24 cellular contexts compared by ENCODE assay signal in the genomic region with DNA sequence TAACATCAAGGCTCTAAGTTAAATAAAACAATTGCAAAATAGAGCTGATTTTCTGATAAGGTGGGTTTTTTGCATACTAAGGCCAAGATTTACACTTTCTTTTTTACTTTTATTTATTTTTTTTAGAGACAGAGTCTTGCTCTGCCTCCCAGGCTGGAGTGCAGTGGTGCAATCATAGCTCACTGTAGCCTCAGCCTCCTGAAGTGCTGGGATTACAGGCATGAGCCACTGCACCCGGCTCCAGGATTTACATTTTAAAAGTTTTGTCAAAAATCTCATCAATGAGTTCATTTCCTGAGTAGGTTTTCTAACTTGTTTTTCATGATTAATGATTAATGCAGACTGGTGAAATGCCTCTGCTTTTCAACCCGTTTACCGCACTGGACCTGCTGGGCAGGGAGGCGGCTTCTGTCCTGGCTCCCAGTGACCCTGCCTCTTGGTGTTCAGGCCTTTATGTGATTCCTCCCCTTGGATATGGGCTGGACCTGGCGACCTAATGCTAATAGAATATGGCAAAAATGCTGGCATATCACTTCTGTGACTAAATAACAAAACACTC.
"Had no signal": no experiment of that assay in that cellular context is flagged by ENCODE, and none has a peak within 500 bp of the region (broad histone marks: within the 10 kb centered on the region; RNA-seq: fewer than 3 reads in every experiment).

No MANE protein-coding gene starts in this region.

- H3K27me3 ChIP-seq: adrenal gland, ascending aorta, brain microvascular endothelial cell, dorsolateral prefrontal cortex, gastroesophageal sphincter, left lung, vagina had no signal

- H3K9me3 ChIP-seq: adrenal gland, ascending aorta, esophagus squamous epithelium, gastroesophageal sphincter, heart left ventricle, left lung, psoas muscle, vagina had no signal

- DNase-seq: activated CD4-positive, alpha-beta T cell treated with anti-CD3 and anti-CD28 coated beads for 1 hour; activated CD4-positive, alpha-beta T cell treated with anti-CD3 and anti-CD28 coated beads, Interleukin-2, amount 50 U/mL, for 1 hour; activated CD8-positive, alpha-beta T cell treated with anti-CD3 and anti-CD28 coated beads, Interleukin-2, amount 10 ng/mL, durations not matched to agents 7 days and 5 days; adrenal gland; brain microvascular endothelial cell; dorsolateral prefrontal cortex; esophagus squamous epithelium; heart left ventricle; left lung; natural killer cell; psoas muscle; right cardiac atrium; small intestine; stimulated activated CD4-positive, alpha-beta T cell treated with anti-CD3 and anti-CD28 coated beads, Interleukin-2, amount 100 ng/mL, for 24 hours; T-helper 1 cell; trophoblast cell had no signal

- ATAC-seq: activated CD8-positive, alpha-beta T cell treated with anti-CD3 and anti-CD28 coated beads, Interleukin-2, amount 10 ng/mL, durations not matched to agents 7 days and 5 days; activated naive CD4-positive, alpha-beta T cell treated with anti-CD3 and anti-CD28 coated beads, Interleukin-2, amount 50 U/mL, for 72 hours; gastroesophageal sphincter; heart left ventricle; left lung; natural killer cell; psoas muscle; right cardiac atrium; stimulated activated memory B cell treated with anti-CD40 and anti-IgM and Interleukin-4, amounts not matched to agents 10 μg/mL and 1 μg/mL and 100 μg/mL, for 72 hours had no signal

- H3K27ac ChIP-seq: adrenal gland, ascending aorta, brain microvascular endothelial cell, dorsolateral prefrontal cortex, esophagus squamous epithelium, gastroesophageal sphincter, heart left ventricle, left lung, psoas muscle, vagina had no signal

- H3K4me3 ChIP-seq: adrenal gland, ascending aorta, dorsolateral prefrontal cortex, esophagus squamous epithelium, gastroesophageal sphincter, heart left ventricle, left lung, psoas muscle, vagina had no signal

- FAIRE-seq: colon, islet of Langerhans, small intestine, TTC549 had no signal

- H3K4me1 ChIP-seq: adrenal gland, ascending aorta, esophagus squamous epithelium, gastroesophageal sphincter, heart left ventricle, left lung, psoas muscle, vagina had no signal

- H3K36me3 ChIP-seq: adrenal gland, ascending aorta, brain microvascular endothelial cell, esophagus squamous epithelium, gastroesophageal sphincter, heart left ventricle, left lung, vagina had no signal
